Comparison of ENCODE assay signal across 16 cellular contexts in genomic region chr13:65855276-65855675, GRCh38.
DNase-seq lines count a peak whose midpoint lies in the region; TF ChIP-seq lines count a peak whose summit lies in the region.
"Had no signal": no experiment of that assay in that cellular context is flagged by ENCODE, and none has a peak within 500 bp of the region (broad histone marks: within the 10 kb centered on the region; RNA-seq: fewer than 3 reads in every experiment).

No MANE protein-coding gene starts in this region.

- H3K36me3 ChIP-seq in adipocyte (ENCODE audit: control insufficient read depth, insufficient read depth, low read length, severe bottlenecking): no peaks in the 10 kb centered on the region
- H3K36me3 ChIP-seq: colonic mucosa, gastrocnemius medialis, vagina had no signal

- H3K27me3 ChIP-seq in adipocyte (replicated peaks; ENCODE audit: control insufficient read depth, insufficient read depth, low read length): no peaks in the 10 kb centered on the region
- H3K27me3 ChIP-seq: colonic mucosa, vagina had no signal

- no peak overlapping the region for H3K9ac ChIP-seq in adipocyte (ENCODE audit: low read length)

- peaks cover 9% of the 10 kb centered on the region for H3K4me1 ChIP-seq in adipocyte (ENCODE audit: control insufficient read depth, insufficient read depth, low read length)
- H3K4me1 ChIP-seq: colonic mucosa, gastrocnemius medialis, vagina had no signal

- no peaks in the 10 kb centered on the region for H3K9me3 ChIP-seq in adipocyte (ENCODE audit: control insufficient read depth, low read length)
- H3K9me3 ChIP-seq: colonic mucosa, gastrocnemius medialis, vagina had no signal

- H3K4me3 ChIP-seq in adipocyte (ENCODE audit: low read length) (no peak overlapping the region), foreskin fibroblast (ENCODE audit: low read depth in 1 of 2, low read length in 2 of 2) (no peak overlapping the region)
- H3K4me3 ChIP-seq: colonic mucosa, gastrocnemius medialis, vagina had no signal

- TF ChIP-seq CTCF in foreskin fibroblast (IDR thresholded peaks at IDR 0.05; ENCODE audit: low read depth, low read length): no peak
- TF ChIP-seq CTCF in GM20000 (IDR thresholded peaks at IDR 0.05; ENCODE audit: extremely low read depth, missing control alignments): no peak

- peak; percentile 16 for DNase-seq in HCEC 1CT
- DNase-seq in MV-4-11 (lab: John Stamatoyannopoulos, UW): peak; percentile 67
- peak; percentile 66 for DNase-seq in adipocyte (ENCODE audit: low read depth)
- peak; percentile 27 to 62 for DNase-seq in foreskin fibroblast
- no peak for DNase-seq in NCI-H1105 (lab: John Stamatoyannopoulos, UW)
- DNase-seq in iPS-NIHi11 (ENCODE audit: low spot score): no peak
- no peak for DNase-seq in NCI-H510A (lab: John Stamatoyannopoulos, UW)
- no peak for DNase-seq in GM20000 (ENCODE audit: low spot score)
- DNase-seq: colonic mucosa, gastrocnemius medialis, mammary epithelial cell, NCI-H1092 treated with DMSO at 0.1 percent for 48 hours, NCI-H2081, NCI-H524, substantia nigra had no signal

Comparison
In these comparisons a context has a peak if more than half of its experiments do, and no peak if none do; other contexts are left out.
1. DNase-seq: peak in HCEC 1CT (single experiment), MV-4-11 (single experiment), adipocyte (single experiment) and foreskin fibroblast (2 of 2); none in NCI-H1105 (single experiment), iPS-NIHi11 (single experiment), NCI-H510A (single experiment) and GM20000 (single experiment).